ENCODE assay signal across 26 cellular contexts in the genomic region with DNA sequence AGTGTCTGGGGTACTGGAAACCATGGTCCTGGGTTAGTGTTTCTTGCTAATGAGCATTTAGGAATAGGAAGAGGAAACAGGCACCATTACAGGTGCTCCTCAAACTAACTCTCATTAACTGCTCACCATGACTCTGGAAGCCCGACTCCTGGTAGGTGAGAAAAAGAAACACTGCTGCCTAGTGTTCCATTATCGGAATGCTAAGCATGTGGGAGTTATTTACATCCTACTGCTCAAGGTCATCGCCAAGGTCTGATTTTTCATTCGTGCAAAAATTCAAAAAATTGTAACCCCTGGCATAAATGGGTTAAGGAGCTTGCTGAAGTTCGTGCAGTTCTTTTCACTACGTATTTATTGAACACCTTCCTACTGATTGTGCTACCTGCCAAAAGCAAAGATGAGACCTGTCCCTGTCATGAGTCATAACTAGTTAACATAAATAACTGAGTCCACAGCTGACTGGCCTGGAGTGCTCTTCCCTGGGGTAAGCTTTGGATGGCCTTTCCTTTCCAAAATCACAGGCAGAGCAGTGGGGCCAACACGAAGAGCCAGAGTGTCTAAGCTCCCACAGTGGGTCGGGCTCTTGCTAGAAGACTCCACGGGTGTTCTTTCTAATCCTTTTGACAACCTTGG. TPM values are rescaled to one million over a fixed set of nuclear protein-coding genes. Genes with fewer than 3 reads are reported as not detected.
DNase-seq lines count a peak whose midpoint lies in the region; ATAC-seq, FAIRE-seq and TF ChIP-seq lines count a peak whose summit lies in the region.
"Had no signal": no experiment of that assay in that cellular context is flagged by ENCODE, and none has a peak within 500 bp of the region (broad histone marks: within the 10 kb centered on the region; RNA-seq: fewer than 3 reads in every experiment).

No MANE protein-coding gene starts in this region.

- no peaks in the 10 kb centered on the region for H4K20me1 ChIP-seq in neural cell (ENCODE audit: insufficient read depth)

- H3K36me3 ChIP-seq in cardiac muscle cell (no peaks in the 10 kb centered on the region), left ventricle myocardium inferior (no peaks in the 10 kb centered on the region), neural cell (ENCODE audit: insufficient read depth, low read length) (no peaks in the 10 kb centered on the region)
- H3K36me3 ChIP-seq in CD8-positive, alpha-beta memory T cell (ENCODE audit: insufficient read depth, low read length), result no peaks in the 10 kb centered on the region
- H3K36me3 ChIP-seq: BE2C had no signal

- H3K9me3 ChIP-seq in cardiac muscle cell (ENCODE audit: low read depth) (no peaks in the 10 kb centered on the region), left ventricle myocardium inferior (replicated peaks) (no peaks in the 10 kb centered on the region), neural cell (ENCODE audit: low read length) (no peaks in the 10 kb centered on the region)
- H3K9me3 ChIP-seq in CD8-positive, alpha-beta memory T cell (ENCODE audit: low read length), result no peaks in the 10 kb centered on the region
- H3K9me3 ChIP-seq: BE2C had no signal

- no peak for TF ChIP-seq RAD21 in neural cell (conservative IDR thresholded peaks at IDR 0.05)

- CTCF ChIA-PET in CD8-positive, alpha-beta memory T cell (lab: Charles Lee), result no interaction called here

- no peak overlapping the region for H3K4me3 Mint-ChIP-seq in CD8-positive, alpha-beta memory T cell
- H3K4me3 Mint-ChIP-seq: CD14-positive monocyte had no signal

- H3K36me3 Mint-ChIP-seq in CD8-positive, alpha-beta memory T cell, result peaks cover 0 to 1% (median 0%) of the 10 kb centered on the region in 3 donors

- peak overlapping the region; percentile 45 for H3K4me2 ChIP-seq in neural cell (ENCODE audit: low read length)

- H3K27ac ChIP-seq in cardiac muscle cell (peak overlapping the region; percentile 76), left ventricle myocardium inferior (replicated peaks) (no peak overlapping the region), neural cell (ENCODE audit: low read length) (no peak overlapping the region)
- no peak overlapping the region for H3K27ac ChIP-seq in CD8-positive, alpha-beta memory T cell (ENCODE audit: low read depth, low read length)
- H3K27ac ChIP-seq: 22Rv1, HL-60 had no signal

- H3K4me1 ChIP-seq in cardiac muscle cell (ENCODE audit: low read depth), result peaks cover 39% of the 10 kb centered on the region
- H3K4me1 ChIP-seq in left ventricle myocardium inferior, result peaks cover 22% of the 10 kb centered on the region
- H3K4me1 ChIP-seq in CD8-positive, alpha-beta memory T cell (ENCODE audit: insufficient read depth, low read length), result no peaks in the 10 kb centered on the region
- H3K4me1 ChIP-seq: BE2C had no signal

- H3K4me1 Mint-ChIP-seq in CD8-positive, alpha-beta memory T cell, result no peaks in the 10 kb centered on the region
- H3K4me1 Mint-ChIP-seq: CD14-positive monocyte had no signal

- intact Hi-C loops in left ventricle myocardium inferior (cut with micrococcal nuclease), result no loop called here

- no peaks in the 10 kb centered on the region for H3K9me3 Mint-ChIP-seq in CD8-positive, alpha-beta memory T cell

- no peaks in the 10 kb centered on the region for H3F3A ChIP-seq in neural cell (ENCODE audit: insufficient read depth, low read length, poor library complexity, severe bottlenecking)

- H3K27ac Mint-ChIP-seq in CD8-positive, alpha-beta memory T cell, result no peak overlapping the region
- H3K27ac Mint-ChIP-seq: CD14-positive monocyte had no signal

- peak; percentile 29 for ATAC-seq in esophagus mucosa

- POLR2A ChIA-PET in CD8-positive, alpha-beta memory T cell (lab: Charles Lee), result no interaction called here

- no peak overlapping the region for H2AFZ ChIP-seq in neural cell (ENCODE audit: low read depth, low read length)

- peak in 1 of 2 donors; percentile 44 for DNase-seq in cardiac muscle cell (ENCODE audit: low read depth in 1 of 2, low spot score in 1 of 2)
- no peak for DNase-seq in left ventricle myocardium inferior
- DNase-seq in CD8-positive, alpha-beta memory T cell, result no peak
- DNase-seq in activated T-cell treated with anti-CD3 and anti-CD28 coated beads, Interleukin-2, amount 50 U/mL, for 48 hours, result no peak
- DNase-seq in frontal cortex (ENCODE audit: low spot score in 2 of 2), result no peak
- no peak for DNase-seq in stimulated activated CD4-positive, alpha-beta T cell treated with anti-CD3 and anti-CD28 coated beads, Interleukin-2, amount 100 ng/mL, for 24 hours
- DNase-seq: ACHN, BE2C, Calu3, DMS79 treated with DMSO at 0.1 percent for 48 hours, GF-D8, KBM-7, MV-4-11, NCI-H1105, NCI-H1436 treated with DMSO at 0.1 percent for 48 hours, NCI-H187 treated with DMSO at 0.1 percent for 48 hours, NCI-H2107, NCI-H774 had no signal

- no peak overlapping the region for H3K9ac ChIP-seq in neural cell (ENCODE audit: low read length)

- TF ChIP-seq CTCF in cardiac muscle cell (IDR thresholded peaks at IDR 0.05; ENCODE audit: low read depth, low read length) (no peak), left ventricle myocardium inferior (IDR thresholded peaks at IDR 0.05; ENCODE audit: borderline replicate concordance) (no peak), neural cell (IDR thresholded peaks at IDR 0.05; ENCODE audit: poor library complexity, severe bottlenecking) (no peak)

- FAIRE-seq in frontal cortex (lab: Jason Lieb, UNC), result no peak
- FAIRE-seq: GM12891, H54, RCC 7860 had no signal

- peaks cover 0 to 3% of the 10 kb centered on the region in 2 donors for H3K27me3 Mint-ChIP-seq in CD8-positive, alpha-beta memory T cell

- no peaks in the 10 kb centered on the region for H3K9me2 ChIP-seq in neural cell (ENCODE audit: insufficient read depth, low read length)

- H3K27me3 ChIP-seq in cardiac muscle cell, result no peaks in the 10 kb centered on the region
- H3K27me3 ChIP-seq in left ventricle myocardium inferior (ENCODE audit: low read depth), result no peaks in the 10 kb centered on the region
- H3K27me3 ChIP-seq in neural cell (ENCODE audit: insufficient read depth, low read depth, low read length), result no peaks in the 10 kb centered on the region
- peaks cover 3% of the 10 kb centered on the region for H3K27me3 ChIP-seq in CD8-positive, alpha-beta memory T cell (ENCODE audit: insufficient read depth, low read length, poor library complexity, severe bottlenecking)
- H3K27me3 ChIP-seq: BE2C had no signal

- H3K79me2 ChIP-seq in neural cell (replicated peaks; ENCODE audit: insufficient read depth, low read length), result no peaks in the 10 kb centered on the region

- no peak for TF ChIP-seq EP300 in neural cell (conservative IDR thresholded peaks at IDR 0.05; ENCODE audit: poor library complexity, severe bottlenecking)

- no peak overlapping the region for H3K4me3 ChIP-seq in cardiac muscle cell
- no peak overlapping the region for H3K4me3 ChIP-seq in left ventricle myocardium inferior
- peak overlapping the region; percentile 39 for H3K4me3 ChIP-seq in neural cell (ENCODE audit: low read length)
- H3K4me3 ChIP-seq in CD8-positive, alpha-beta memory T cell (ENCODE audit: low read length), result no peak overlapping the region

TF ChIP-seq in neural cell, 6 proteins besides CTCF, POLR2A, EP300 and RAD21:
- TF ChIP-seq TAF1 (IDR thresholded peaks at IDR 0.05; ENCODE audit: low read depth), result no peak
- TF ChIP-seq MXI1 (conservative IDR thresholded peaks at IDR 0.05; ENCODE audit: poor library complexity, severe bottlenecking), result no peak
- no peak for TF ChIP-seq SMC3 (conservative IDR thresholded peaks at IDR 0.05; ENCODE audit: poor library complexity)
- TF ChIP-seq, protein P1, sequence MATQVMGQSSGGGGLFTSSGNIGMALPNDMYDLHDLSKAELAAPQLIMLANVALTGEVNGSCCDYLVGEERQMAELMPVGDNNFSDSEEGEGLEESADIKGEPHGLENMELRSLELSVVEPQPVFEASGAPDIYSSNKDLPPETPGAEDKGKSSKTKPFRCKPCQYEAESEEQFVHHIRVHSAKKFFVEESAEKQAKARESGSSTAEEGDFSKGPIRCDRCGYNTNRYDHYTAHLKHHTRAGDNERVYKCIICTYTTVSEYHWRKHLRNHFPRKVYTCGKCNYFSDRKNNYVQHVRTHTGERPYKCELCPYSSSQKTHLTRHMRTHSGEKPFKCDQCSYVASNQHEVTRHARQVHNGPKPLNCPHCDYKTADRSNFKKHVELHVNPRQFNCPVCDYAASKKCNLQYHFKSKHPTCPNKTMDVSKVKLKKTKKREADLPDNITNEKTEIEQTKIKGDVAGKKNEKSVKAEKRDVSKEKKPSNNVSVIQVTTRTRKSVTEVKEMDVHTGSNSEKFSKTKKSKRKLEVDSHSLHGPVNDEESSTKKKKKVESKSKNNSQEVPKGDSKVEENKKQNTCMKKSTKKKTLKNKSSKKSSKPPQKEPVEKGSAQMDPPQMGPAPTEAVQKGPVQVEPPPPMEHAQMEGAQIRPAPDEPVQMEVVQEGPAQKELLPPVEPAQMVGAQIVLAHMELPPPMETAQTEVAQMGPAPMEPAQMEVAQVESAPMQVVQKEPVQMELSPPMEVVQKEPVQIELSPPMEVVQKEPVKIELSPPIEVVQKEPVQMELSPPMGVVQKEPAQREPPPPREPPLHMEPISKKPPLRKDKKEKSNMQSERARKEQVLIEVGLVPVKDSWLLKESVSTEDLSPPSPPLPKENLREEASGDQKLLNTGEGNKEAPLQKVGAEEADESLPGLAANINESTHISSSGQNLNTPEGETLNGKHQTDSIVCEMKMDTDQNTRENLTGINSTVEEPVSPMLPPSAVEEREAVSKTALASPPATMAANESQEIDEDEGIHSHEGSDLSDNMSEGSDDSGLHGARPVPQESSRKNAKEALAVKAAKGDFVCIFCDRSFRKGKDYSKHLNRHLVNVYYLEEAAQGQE (IDR thresholded peaks at IDR 0.05; ENCODE audit: borderline replicate concordance), result no peak
- no peak for TF ChIP-seq EZH2 (IDR thresholded peaks at IDR 0.05; ENCODE audit: borderline replicate concordance, insufficient read depth, low read length, poor library complexity, severe bottlenecking)
- no peak for TF ChIP-seq POLR2AphosphoS5 (IDR thresholded peaks at IDR 0.05)

RNA-seq across cellular contexts. Expression of a gene that starts 22.7 kb away (rescaled TPM):
- 0.25 and 0.39 TPM in 2 replicates for total RNA-seq in cardiac muscle cell
- 0.18 and 1.3 TPM in 2 replicates for polyA plus RNA-seq in cardiac muscle cell
- total RNA-seq in left ventricle myocardium inferior, result 0.63 TPM
- total RNA-seq in esophagus mucosa, result 13.6 TPM
- not detected in 2 replicates for polyA plus RNA-seq in neural cell
- polyA minus RNA-seq in neural cell, result not detected in 2 replicates
- total RNA-seq in CD8-positive, alpha-beta memory T cell, result not detected
- not detected for polyA plus RNA-seq in CD8-positive, alpha-beta memory T cell
- total RNA-seq in frontal cortex, result 0.82 TPM
- polyA plus RNA-seq: CD14-positive monocyte had no signal
